Comparison of ENCODE assay signal across 1 cellular context in the genomic region with DNA sequence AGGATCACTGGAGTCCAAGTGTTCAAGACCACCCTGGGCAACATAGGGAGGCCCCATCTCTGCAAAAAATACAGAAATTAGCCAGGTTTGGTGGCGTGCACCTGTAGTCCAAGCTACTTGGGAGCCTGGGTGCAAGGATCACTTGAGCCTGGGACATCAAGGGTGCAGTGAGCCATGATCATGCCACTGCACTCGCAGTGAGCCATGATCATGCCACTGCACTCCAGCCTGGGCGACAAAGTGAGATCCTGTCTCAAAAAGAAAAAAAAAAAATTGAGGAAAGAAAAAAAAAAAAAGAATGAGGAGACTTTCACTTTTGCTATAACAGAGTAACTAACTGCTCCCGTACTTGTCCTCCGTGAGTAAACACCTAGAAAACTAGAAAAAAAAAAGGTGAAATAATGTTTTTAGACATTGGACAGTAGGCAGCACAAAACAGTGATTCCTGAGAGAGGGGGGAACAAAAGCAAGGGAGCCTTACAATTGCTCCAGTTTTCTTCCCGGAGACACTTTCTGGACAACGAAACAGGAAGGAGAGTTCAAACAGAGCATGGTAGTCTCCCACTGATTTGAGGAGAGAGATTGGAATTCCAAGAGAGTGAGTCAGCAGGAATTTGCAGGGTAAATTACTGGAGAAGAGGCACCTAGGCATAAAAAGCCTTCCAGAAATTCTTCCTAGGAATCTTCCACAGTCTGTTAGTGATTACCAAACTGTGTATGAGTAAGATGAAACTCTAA.
TF ChIP-seq lines count a peak whose summit lies in the region.

No MANE protein-coding gene starts in this region.

TF ChIP-seq in IMR-90, 13 proteins besides CTCF, POLR2A, EP300 and RAD21:
- TF ChIP-seq MAZ (IDR thresholded peaks at IDR 0.05; ENCODE audit: borderline replicate concordance, low read depth, low read length) (no peak), NFE2L2 (IDR thresholded peaks at IDR 0.05; ENCODE audit: low read depth, low read length) (peak; percentile 58; the same call in 1 of the 2 replicates), MAFK (IDR thresholded peaks at IDR 0.05; ENCODE audit: low read depth, low read length) (0 out of 2 replicates have a peak, but pooled peaks have one; percentile 41), BHLHE40 (IDR thresholded peaks at IDR 0.05; ENCODE audit: low read depth, low read length) (no peak), CEBPB (IDR thresholded peaks at IDR 0.05; ENCODE audit: low read depth, low read length) (peak; percentile 11; the same call in 1 of the 2 replicates)
